ENCODE assay signal across 1 cellular context in the genomic region with DNA sequence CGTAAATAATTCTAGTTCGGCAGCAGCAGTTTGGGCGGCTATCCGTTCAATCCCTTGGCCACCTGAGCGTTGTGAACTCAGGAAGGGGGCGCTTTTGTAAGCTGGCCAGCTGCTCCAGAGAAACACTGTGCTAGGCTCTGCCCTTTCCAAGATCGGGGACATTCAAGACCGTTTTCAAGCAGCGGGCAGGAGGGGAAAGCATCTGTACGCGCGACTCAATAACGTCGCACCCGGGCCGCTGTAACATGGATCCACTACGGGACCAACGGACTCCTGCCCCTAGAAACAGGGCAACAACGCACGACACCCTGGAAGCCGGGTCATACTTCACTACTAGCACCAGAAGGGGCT.
TF ChIP-seq lines count a peak whose summit lies in the region.

No MANE protein-coding gene starts in this region.

TF ChIP-seq in IMR-90, 13 proteins besides CTCF, POLR2A, EP300 and RAD21 (continued from another document):
- TF ChIP-seq, protein P1, sequence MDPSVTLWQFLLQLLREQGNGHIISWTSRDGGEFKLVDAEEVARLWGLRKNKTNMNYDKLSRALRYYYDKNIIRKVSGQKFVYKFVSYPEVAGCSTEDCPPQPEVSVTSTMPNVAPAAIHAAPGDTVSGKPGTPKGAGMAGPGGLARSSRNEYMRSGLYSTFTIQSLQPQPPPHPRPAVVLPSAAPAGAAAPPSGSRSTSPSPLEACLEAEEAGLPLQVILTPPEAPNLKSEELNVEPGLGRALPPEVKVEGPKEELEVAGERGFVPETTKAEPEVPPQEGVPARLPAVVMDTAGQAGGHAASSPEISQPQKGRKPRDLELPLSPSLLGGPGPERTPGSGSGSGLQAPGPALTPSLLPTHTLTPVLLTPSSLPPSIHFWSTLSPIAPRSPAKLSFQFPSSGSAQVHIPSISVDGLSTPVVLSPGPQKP (IDR thresholded peaks at IDR 0.05; ENCODE audit: borderline replicate concordance, low read depth, low read length) = no peak
- TF ChIP-seq RFX5 (IDR thresholded peaks at IDR 0.05; ENCODE audit: low read depth, low read length) = no peak
- TF ChIP-seq RCOR1 (IDR thresholded peaks at IDR 0.05; ENCODE audit: insufficient replicate concordance, low read length) = no peak
- TF ChIP-seq MAFK (IDR thresholded peaks at IDR 0.05; ENCODE audit: low read depth, low read length) = no peak
- no peak for TF ChIP-seq MXI1 (IDR thresholded peaks at IDR 0.05; ENCODE audit: borderline replicate concordance, low read depth, low read length)
- no peak for TF ChIP-seq FOS (IDR thresholded peaks at IDR 0.05; ENCODE audit: low read depth, low read length)
- TF ChIP-seq, protein P2, sequence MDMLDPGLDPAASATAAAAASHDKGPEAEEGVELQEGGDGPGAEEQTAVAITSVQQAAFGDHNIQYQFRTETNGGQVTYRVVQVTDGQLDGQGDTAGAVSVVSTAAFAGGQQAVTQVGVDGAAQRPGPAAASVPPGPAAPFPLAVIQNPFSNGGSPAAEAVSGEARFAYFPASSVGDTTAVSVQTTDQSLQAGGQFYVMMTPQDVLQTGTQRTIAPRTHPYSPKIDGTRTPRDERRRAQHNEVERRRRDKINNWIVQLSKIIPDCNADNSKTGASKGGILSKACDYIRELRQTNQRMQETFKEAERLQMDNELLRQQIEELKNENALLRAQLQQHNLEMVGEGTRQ (IDR thresholded peaks at IDR 0.05; ENCODE audit: low read depth, low read length) = no peak
- TF ChIP-seq MAZ (IDR thresholded peaks at IDR 0.05; ENCODE audit: borderline replicate concordance, low read depth, low read length) = no peak
- no peak for TF ChIP-seq NFE2L2 (IDR thresholded peaks at IDR 0.05; ENCODE audit: low read depth, low read length)
- no peak for TF ChIP-seq CHD1 (IDR thresholded peaks at IDR 0.05; ENCODE audit: low read depth, low read length)
- TF ChIP-seq SMC3 (IDR thresholded peaks at IDR 0.05; ENCODE audit: low read depth, low read length) = no peak
